Comparison of ENCODE assay signal across 1 cellular context in the genomic region with DNA sequence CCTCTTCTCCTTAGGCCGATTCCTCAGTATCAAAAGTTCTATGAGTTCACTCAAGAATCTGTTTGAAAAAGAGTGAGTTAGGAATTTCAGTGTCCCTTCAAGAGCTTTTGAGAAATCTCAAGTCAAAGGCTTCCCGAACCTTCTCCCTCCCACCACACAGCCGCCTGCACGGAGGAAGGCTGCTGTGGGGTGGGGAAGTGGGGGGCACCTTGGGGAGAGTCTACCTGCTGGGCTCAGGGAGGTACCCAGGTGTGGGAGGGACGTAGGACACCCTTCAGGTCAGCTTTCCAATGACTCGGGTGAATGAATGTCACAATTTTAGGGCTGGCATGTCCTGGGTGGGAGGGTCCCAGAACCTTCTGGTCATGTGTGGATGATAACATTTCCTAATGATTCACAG.
TF ChIP-seq lines count a peak whose summit lies in the region.

No MANE protein-coding gene starts in this region.

TF ChIP-seq in GM23338, 12 proteins besides CTCF, POLR2A, EP300 and RAD21:
- TF ChIP-seq CREB1 (CRISPR knock-in tag; IDR thresholded peaks at IDR 0.05; ENCODE audit: low read depth) (no peak), EZH2 (IDR thresholded peaks at IDR 0.05; ENCODE audit: low read depth, unreplicated experiment) (no peak), ZNF114 (CRISPR knock-in tag; IDR thresholded peaks at IDR 0.05) (no peak), ZNF331 (CRISPR knock-in tag; IDR thresholded peaks at IDR 0.05; ENCODE audit: low read depth) (no peak), POLR2AphosphoS5 (IDR thresholded peaks at IDR 0.05; ENCODE audit: low read depth) (no peak), STAT1 (IDR thresholded peaks at IDR 0.05; ENCODE audit: unreplicated experiment) (no peak), NANOG (IDR thresholded peaks at IDR 0.05; ENCODE audit: borderline replicate concordance) (no peak), EZH2phosphoT487 (IDR thresholded peaks at IDR 0.05; ENCODE audit: unreplicated experiment) (no peak), JUNB (IDR thresholded peaks at IDR 0.05; ENCODE audit: unreplicated experiment) (no peak)
- TF ChIP-seq, protein P1, sequence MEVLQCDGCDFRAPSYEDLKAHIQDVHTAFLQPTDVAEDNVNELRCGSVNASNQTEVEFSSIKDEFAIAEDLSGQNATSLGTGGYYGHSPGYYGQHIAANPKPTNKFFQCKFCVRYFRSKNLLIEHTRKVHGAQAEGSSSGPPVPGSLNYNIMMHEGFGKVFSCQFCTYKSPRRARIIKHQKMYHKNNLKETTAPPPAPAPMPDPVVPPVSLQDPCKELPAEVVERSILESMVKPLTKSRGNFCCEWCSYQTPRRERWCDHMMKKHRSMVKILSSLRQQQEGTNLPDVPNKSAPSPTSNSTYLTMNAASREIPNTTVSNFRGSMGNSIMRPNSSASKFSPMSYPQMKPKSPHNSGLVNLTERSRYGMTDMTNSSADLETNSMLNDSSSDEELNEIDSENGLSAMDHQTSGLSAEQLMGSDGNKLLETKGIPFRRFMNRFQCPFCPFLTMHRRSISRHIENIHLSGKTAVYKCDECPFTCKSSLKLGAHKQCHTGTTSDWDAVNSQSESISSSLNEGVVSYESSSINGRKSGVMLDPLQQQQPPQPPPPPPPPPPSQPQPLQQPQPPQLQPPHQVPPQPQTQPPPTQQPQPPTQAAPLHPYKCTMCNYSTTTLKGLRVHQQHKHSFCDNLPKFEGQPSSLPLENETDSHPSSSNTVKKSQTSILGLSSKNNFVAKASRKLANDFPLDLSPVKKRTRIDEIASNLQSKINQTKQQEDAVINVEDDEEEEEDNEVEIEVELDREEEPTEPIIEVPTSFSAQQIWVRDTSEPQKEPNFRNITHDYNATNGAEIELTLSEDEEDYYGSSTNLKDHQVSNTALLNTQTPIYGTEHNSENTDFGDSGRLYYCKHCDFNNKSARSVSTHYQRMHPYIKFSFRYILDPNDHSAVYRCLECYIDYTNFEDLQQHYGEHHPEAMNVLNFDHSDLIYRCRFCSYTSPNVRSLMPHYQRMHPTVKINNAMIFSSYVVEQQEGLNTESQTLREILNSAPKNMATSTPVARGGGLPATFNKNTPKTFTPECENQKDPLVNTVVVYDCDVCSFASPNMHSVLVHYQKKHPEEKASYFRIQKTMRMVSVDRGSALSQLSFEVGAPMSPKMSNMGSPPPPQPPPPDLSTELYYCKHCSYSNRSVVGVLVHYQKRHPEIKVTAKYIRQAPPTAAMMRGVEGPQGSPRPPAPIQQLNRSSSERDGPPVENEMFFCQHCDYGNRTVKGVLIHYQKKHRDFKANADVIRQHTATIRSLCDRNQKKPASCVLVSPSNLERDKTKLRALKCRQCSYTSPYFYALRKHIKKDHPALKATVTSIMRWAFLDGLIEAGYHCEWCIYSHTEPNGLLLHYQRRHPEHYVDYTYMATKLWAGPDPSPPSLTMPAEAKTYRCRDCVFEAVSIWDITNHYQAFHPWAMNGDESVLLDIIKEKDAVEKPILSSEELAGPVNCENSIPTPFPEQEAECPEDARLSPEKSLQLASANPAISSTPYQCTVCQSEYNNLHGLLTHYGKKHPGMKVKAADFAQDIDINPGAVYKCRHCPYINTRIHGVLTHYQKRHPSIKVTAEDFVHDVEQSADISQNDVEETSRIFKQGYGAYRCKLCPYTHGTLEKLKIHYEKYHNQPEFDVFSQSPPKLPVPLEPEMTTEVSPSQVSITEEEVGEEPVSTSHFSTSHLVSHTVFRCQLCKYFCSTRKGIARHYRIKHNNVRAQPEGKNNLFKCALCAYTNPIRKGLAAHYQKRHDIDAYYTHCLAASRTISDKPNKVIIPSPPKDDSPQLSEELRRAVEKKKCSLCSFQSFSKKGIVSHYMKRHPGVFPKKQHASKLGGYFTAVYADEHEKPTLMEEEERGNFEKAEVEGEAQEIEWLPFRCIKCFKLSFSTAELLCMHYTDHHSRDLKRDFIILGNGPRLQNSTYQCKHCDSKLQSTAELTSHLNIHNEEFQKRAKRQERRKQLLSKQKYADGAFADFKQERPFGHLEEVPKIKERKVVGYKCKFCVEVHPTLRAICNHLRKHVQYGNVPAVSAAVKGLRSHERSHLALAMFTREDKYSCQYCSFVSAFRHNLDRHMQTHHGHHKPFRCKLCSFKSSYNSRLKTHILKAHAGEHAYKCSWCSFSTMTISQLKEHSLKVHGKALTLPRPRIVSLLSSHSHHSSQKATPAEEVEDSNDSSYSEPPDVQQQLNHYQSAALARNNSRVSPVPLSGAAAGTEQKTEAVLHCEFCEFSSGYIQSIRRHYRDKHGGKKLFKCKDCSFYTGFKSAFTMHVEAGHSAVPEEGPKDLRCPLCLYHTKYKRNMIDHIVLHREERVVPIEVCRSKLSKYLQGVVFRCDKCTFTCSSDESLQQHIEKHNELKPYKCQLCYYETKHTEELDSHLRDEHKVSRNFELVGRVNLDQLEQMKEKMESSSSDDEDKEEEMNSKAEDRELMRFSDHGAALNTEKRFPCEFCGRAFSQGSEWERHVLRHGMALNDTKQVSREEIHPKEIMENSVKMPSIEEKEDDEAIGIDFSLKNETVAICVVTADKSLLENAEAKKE (CRISPR knock-in tag; IDR thresholded peaks at IDR 0.05): no peak
- TF ChIP-seq, protein P2, sequence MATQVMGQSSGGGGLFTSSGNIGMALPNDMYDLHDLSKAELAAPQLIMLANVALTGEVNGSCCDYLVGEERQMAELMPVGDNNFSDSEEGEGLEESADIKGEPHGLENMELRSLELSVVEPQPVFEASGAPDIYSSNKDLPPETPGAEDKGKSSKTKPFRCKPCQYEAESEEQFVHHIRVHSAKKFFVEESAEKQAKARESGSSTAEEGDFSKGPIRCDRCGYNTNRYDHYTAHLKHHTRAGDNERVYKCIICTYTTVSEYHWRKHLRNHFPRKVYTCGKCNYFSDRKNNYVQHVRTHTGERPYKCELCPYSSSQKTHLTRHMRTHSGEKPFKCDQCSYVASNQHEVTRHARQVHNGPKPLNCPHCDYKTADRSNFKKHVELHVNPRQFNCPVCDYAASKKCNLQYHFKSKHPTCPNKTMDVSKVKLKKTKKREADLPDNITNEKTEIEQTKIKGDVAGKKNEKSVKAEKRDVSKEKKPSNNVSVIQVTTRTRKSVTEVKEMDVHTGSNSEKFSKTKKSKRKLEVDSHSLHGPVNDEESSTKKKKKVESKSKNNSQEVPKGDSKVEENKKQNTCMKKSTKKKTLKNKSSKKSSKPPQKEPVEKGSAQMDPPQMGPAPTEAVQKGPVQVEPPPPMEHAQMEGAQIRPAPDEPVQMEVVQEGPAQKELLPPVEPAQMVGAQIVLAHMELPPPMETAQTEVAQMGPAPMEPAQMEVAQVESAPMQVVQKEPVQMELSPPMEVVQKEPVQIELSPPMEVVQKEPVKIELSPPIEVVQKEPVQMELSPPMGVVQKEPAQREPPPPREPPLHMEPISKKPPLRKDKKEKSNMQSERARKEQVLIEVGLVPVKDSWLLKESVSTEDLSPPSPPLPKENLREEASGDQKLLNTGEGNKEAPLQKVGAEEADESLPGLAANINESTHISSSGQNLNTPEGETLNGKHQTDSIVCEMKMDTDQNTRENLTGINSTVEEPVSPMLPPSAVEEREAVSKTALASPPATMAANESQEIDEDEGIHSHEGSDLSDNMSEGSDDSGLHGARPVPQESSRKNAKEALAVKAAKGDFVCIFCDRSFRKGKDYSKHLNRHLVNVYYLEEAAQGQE (IDR thresholded peaks at IDR 0.05; ENCODE audit: unreplicated experiment): no peak
- TF ChIP-seq, protein P3, sequence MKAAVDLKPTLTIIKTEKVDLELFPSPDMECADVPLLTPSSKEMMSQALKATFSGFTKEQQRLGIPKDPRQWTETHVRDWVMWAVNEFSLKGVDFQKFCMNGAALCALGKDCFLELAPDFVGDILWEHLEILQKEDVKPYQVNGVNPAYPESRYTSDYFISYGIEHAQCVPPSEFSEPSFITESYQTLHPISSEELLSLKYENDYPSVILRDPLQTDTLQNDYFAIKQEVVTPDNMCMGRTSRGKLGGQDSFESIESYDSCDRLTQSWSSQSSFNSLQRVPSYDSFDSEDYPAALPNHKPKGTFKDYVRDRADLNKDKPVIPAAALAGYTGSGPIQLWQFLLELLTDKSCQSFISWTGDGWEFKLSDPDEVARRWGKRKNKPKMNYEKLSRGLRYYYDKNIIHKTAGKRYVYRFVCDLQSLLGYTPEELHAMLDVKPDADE (IDR thresholded peaks at IDR 0.05): no peak
